9 cellular contexts compared by ENCODE assay signal in the genomic region with DNA sequence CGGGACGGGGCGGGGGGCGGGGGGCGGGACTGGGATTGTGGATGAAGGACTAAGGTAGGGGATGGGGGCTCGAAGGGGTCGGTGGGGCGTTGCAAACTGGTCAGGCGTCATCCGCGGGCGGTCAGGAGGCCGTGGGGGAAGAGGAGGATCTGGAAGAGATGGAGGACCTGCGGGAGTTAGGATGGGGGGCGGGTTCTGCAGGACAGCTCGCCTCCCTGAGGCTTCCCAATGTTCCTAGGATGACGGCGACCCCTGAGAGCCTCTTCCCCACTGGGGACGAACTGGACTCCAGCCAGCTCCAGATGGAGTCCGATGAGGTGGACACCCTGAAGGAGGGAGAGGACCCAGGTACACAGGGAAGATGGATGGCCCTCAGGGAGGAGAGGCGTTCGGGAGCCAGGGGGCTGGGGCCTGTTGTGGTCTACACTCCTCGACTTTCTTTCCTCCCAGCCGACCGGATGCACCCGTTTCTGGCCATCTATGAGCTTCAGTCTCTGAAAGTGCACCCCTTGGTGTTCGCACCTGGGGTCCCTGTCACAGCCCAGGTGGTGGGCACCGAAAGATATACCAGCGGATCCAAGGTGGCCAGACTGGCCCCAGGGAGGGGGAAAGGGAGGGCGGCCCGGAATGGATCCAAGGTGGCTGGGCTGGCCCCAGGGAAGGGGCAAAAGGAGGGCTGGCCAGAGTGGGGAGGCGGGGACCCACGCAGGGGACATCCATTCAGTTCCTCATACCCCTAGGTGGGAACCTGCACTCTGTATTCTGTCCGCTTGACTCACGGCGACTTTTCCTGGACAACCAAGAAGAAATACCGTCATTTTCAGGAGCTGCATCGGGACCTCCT. TPM values are rescaled to one million over a fixed set of nuclear protein-coding genes. Genes with fewer than 3 reads are reported as not detected.
A peak's percentile ranks its signal among the peaks of the same experiment; 100 is the strongest.
DNase-seq lines count a peak whose midpoint lies in the region; ATAC-seq lines count a peak whose summit lies in the region.
"Had no signal": no experiment of that assay in that cellular context is flagged by ENCODE, and none has a peak within 500 bp of the region (broad histone marks: within the 10 kb centered on the region; RNA-seq: fewer than 3 reads in every experiment).

No MANE protein-coding gene starts in this region.

- H3K4me2 ChIP-seq in GM23248 (ENCODE audit: unreplicated experiment): peak overlapping the region; percentile 78
- peak overlapping the region; percentile 92 for H3K4me2 ChIP-seq in skeletal muscle satellite cell (ENCODE audit: low read length)

- no peaks in the 10 kb centered on the region for H3K79me2 ChIP-seq in GM23248 (ENCODE audit: insufficient read depth)

- no peak overlapping the region for H3K27ac Mint-ChIP-seq in activated T-helper 2 cell treated with anti-CD3 and anti-CD28 coated beads, Interferon-gamma antibody, Interleukin-2, Interleukin-4, amounts not matched to agents 10 μg/mL and 5 μg/mL and 100 μg/mL, durations not matched to agents 14 hours and 24 hours and 36 hours

- intact Hi-C loops in activated T-helper 2 cell treated with anti-CD3 and anti-CD28 coated beads, Interferon-gamma antibody, Interleukin-2, Interleukin-4, amounts not matched to agents 10 μg/mL and 5 μg/mL and 100 μg/mL, durations not matched to agents 14 hours and 24 hours and 36 hours (cut with micrococcal nuclease): no loop called here

- H4K20me1 ChIP-seq in GM23248 (ENCODE audit: insufficient read depth): no peaks in the 10 kb centered on the region

- ATAC-seq in HG02610 (IDR thresholded peaks at IDR 0.05; ENCODE audit: unreplicated experiment): no peak
- ATAC-seq in GM19351 (IDR thresholded peaks at IDR 0.05; ENCODE audit: unreplicated experiment): no peak

- peak overlapping the region; percentile 72 for H2AFZ ChIP-seq in GM23248

- no peaks in the 10 kb centered on the region for H3K9me2 ChIP-seq in GM23248 (ENCODE audit: insufficient read depth)

- H3K9me3 ChIP-seq in GM23248 (ENCODE audit: low read depth): no peaks in the 10 kb centered on the region
- no peaks in the 10 kb centered on the region for H3K9me3 ChIP-seq in skeletal muscle satellite cell (replicated peaks; ENCODE audit: low read length)

- 24 to 45% methylated on average over 16 to 38 of the region's 38 CpGs for WGBS in GM23248 (ENCODE audit: low coverage in 1 of 2, low lambda C conversion rate in 2 of 2, missing lambda C conversion rate in 2 of 2), 2 experiments

- in situ Hi-C loops in GM23248 (cut with MboI): no loop called here

- H3K27ac ChIP-seq in GM23248: no peak overlapping the region

- peaks cover 11% of the 10 kb centered on the region for H3K4me1 Mint-ChIP-seq in activated T-helper 2 cell treated with anti-CD3 and anti-CD28 coated beads, Interferon-gamma antibody, Interleukin-2, Interleukin-4, amounts not matched to agents 10 μg/mL and 5 μg/mL and 100 μg/mL, durations not matched to agents 14 hours and 24 hours and 36 hours (ENCODE audit: low read depth)

- H3K4me3 ChIP-seq in GM23248: peak overlapping the region; percentile 88
- peak overlapping the region; percentile 80 for H3K4me3 ChIP-seq in skeletal muscle satellite cell (ENCODE audit: low read length)

- peak overlapping the region; percentile 77 for H3K4me3 Mint-ChIP-seq in activated T-helper 2 cell treated with anti-CD3 and anti-CD28 coated beads, Interferon-gamma antibody, Interleukin-2, Interleukin-4, amounts not matched to agents 10 μg/mL and 5 μg/mL and 100 μg/mL, durations not matched to agents 14 hours and 24 hours and 36 hours (ENCODE audit: low read depth)

- H3K27me3 Mint-ChIP-seq in activated T-helper 2 cell treated with anti-CD3 and anti-CD28 coated beads, Interferon-gamma antibody, Interleukin-2, Interleukin-4, amounts not matched to agents 10 μg/mL and 5 μg/mL and 100 μg/mL, durations not matched to agents 14 hours and 24 hours and 36 hours (ENCODE audit: low read depth): no peaks in the 10 kb centered on the region

- H3K27me3 ChIP-seq in GM23248 (replicated peaks; ENCODE audit: insufficient read depth) (no peaks in the 10 kb centered on the region), skeletal muscle satellite cell (ENCODE audit: control insufficient read depth, insufficient read depth, low read length) (no peaks in the 10 kb centered on the region)

- DNase-seq in GM23248 (peak; percentile 48), hepatic stellate cell (ENCODE audit: low spot score) (peak; percentile 48), SKM-1 treated with dmso at 0.1 percent for 144 hours (lab: John Stamatoyannopoulos, UW; ENCODE audit: unreplicated experiment) (no peak), OCI-M2 (lab: John Stamatoyannopoulos, UW; ENCODE audit: unreplicated experiment) (no peak)
- DNase-seq in activated T-helper 2 cell treated with anti-CD3 and anti-CD28 coated beads, Interferon-gamma antibody, Interleukin-2, Interleukin-4, amounts not matched to agents 10 μg/mL and 5 μg/mL and 100 μg/mL, durations not matched to agents 14 hours and 24 hours and 36 hours (ENCODE audit: low spot score): no peak

- H3K4me1 ChIP-seq in GM23248 (ENCODE audit: insufficient read depth) (peaks cover 4% of the 10 kb centered on the region; the same call in 1 of the 2 replicates), skeletal muscle satellite cell (ENCODE audit: control insufficient read depth, insufficient read depth, low read length) (peaks cover 14% of the 10 kb centered on the region)

- no peaks in the 10 kb centered on the region for H3K9me3 Mint-ChIP-seq in activated T-helper 2 cell treated with anti-CD3 and anti-CD28 coated beads, Interferon-gamma antibody, Interleukin-2, Interleukin-4, amounts not matched to agents 10 μg/mL and 5 μg/mL and 100 μg/mL, durations not matched to agents 14 hours and 24 hours and 36 hours

- no peaks in the 10 kb centered on the region for H3F3A ChIP-seq in GM23248 (ENCODE audit: insufficient read depth)

- H3K9ac ChIP-seq in GM23248: peak overlapping the region; percentile 82
- peak overlapping the region; percentile 80 for H3K9ac ChIP-seq in skeletal muscle satellite cell (ENCODE audit: low read depth, low read length)

- H3K36me3 ChIP-seq in GM23248 (ENCODE audit: low read depth): no peaks in the 10 kb centered on the region
- H3K36me3 ChIP-seq in skeletal muscle satellite cell (ENCODE audit: insufficient read depth, low read length): peaks cover 7% of the 10 kb centered on the region

- H3K36me3 Mint-ChIP-seq in activated T-helper 2 cell treated with anti-CD3 and anti-CD28 coated beads, Interferon-gamma antibody, Interleukin-2, Interleukin-4, amounts not matched to agents 10 μg/mL and 5 μg/mL and 100 μg/mL, durations not matched to agents 14 hours and 24 hours and 36 hours (ENCODE audit: low read depth): peaks cover 10% of the 10 kb centered on the region

RNA-seq across cellular contexts. Expression of gene PLD2, which starts 0.8 kb away (rescaled TPM):
- 20.9 and 22.0 TPM in 2 replicates for total RNA-seq in GM23248 (2014; rRNA removed; shearing (Covaris generic))
- polyA plus RNA-seq in GM23248 (2016; fragmentation: Nextera tagmentation; extraction: Ambion mirVana): 11.9 and 12.3 TPM in 2 replicates
- 22.3 and 26.6 TPM in 2 replicates for total RNA-seq in activated T-helper 2 cell treated with anti-CD3 and anti-CD28 coated beads, Interferon-gamma antibody, Interleukin-2, Interleukin-4, amounts not matched to agents 10 μg/mL and 5 μg/mL and 100 μg/mL, durations not matched to agents 14 hours and 24 hours and 36 hours
- total RNA-seq in skeletal muscle satellite cell (2012; rRNA removed): 10.3 and 11.4 TPM in 2 replicates

RNA-seq across cellular contexts. Expression of gene PSMB6, which starts 11.8 kb away (rescaled TPM):
- total RNA-seq in GM23248 (2014; rRNA removed; shearing (Covaris generic)): 92.1 and 148 TPM in 2 replicates
- polyA plus RNA-seq in GM23248 (2016; fragmentation: Nextera tagmentation; extraction: Ambion mirVana): 308 and 315 TPM in 2 replicates
- total RNA-seq in activated T-helper 2 cell treated with anti-CD3 and anti-CD28 coated beads, Interferon-gamma antibody, Interleukin-2, Interleukin-4, amounts not matched to agents 10 μg/mL and 5 μg/mL and 100 μg/mL, durations not matched to agents 14 hours and 24 hours and 36 hours: 215 and 220 TPM in 2 replicates
- 164 and 179 TPM in 2 replicates for total RNA-seq in skeletal muscle satellite cell (2012; rRNA removed)

RNA-seq across cellular contexts. Expression of gene GLTPD2, which starts 19.0 kb away (rescaled TPM):
- 2.2 TPM in 1 of 2 replicates, not detected in the other for total RNA-seq in GM23248 (2014; rRNA removed; shearing (Covaris generic))
- polyA plus RNA-seq in GM23248 (2016; fragmentation: Nextera tagmentation; extraction: Ambion mirVana): 0.50 and 0.61 TPM in 2 replicates
- not detected in 2 replicates for total RNA-seq in activated T-helper 2 cell treated with anti-CD3 and anti-CD28 coated beads, Interferon-gamma antibody, Interleukin-2, Interleukin-4, amounts not matched to agents 10 μg/mL and 5 μg/mL and 100 μg/mL, durations not matched to agents 14 hours and 24 hours and 36 hours
- not detected in 2 replicates for total RNA-seq in skeletal muscle satellite cell (2012; rRNA removed)
- total RNA-seq: renal cortical epithelial cell had no signal

RNA-seq across cellular contexts. Expression of gene VMO1, which starts 21.6 kb away (rescaled TPM):
- total RNA-seq in GM23248 (2014; rRNA removed; shearing (Covaris generic)): not detected in 2 replicates
- 0.63 and 0.93 TPM in 2 replicates for polyA plus RNA-seq in GM23248 (2016; fragmentation: Nextera tagmentation; extraction: Ambion mirVana)
- 0.28 and 0.46 TPM in 2 replicates for total RNA-seq in activated T-helper 2 cell treated with anti-CD3 and anti-CD28 coated beads, Interferon-gamma antibody, Interleukin-2, Interleukin-4, amounts not matched to agents 10 μg/mL and 5 μg/mL and 100 μg/mL, durations not matched to agents 14 hours and 24 hours and 36 hours
- 1.0 TPM in 1 of 2 replicates, not detected in the other for total RNA-seq in skeletal muscle satellite cell (2012; rRNA removed)
- total RNA-seq: renal cortical epithelial cell had no signal

Comparison
In these comparisons a context has a peak if more than half of its experiments do, and no peak if none do; other contexts are left out.
1. DNase-seq: peak in GM23248 (single experiment) and hepatic stellate cell (single experiment); none in activated T-helper 2 cell treated with anti-CD3 and anti-CD28 coated beads, Interferon-gamma antibody, Interleukin-2, Interleukin-4, amounts not matched to agents 10 μg/mL and 5 μg/mL and 100 μg/mL, durations not matched to agents 14 hours and 24 hours and 36 hours (single experiment), SKM-1 treated with dmso at 0.1 percent for 144 hours (single experiment) and OCI-M2 (single experiment).